ENCODE assay signal across 22 cellular contexts in genomic region chr1:81563632-81564031, GRCh38.
DNase-seq lines count a peak whose midpoint lies in the region; ATAC-seq, FAIRE-seq and TF ChIP-seq lines count a peak whose summit lies in the region.
"Had no signal": no experiment of that assay in that cellular context is flagged by ENCODE, and none has a peak within 500 bp of the region (broad histone marks: within the 10 kb centered on the region; RNA-seq: fewer than 3 reads in every experiment).

No MANE protein-coding gene starts in this region.

- peaks cover 0 to 4% (median 0%) of the 10 kb centered on the region in 9 donors for H3K9me3 Mint-ChIP-seq in naive thymus-derived CD8-positive, alpha-beta T cell
- H3K9me3 Mint-ChIP-seq: HFFc6 had no signal

- ATAC-seq in esophagus mucosa (peak; percentile 59), right lobe of liver (no peak), psoas muscle (no peak)
- no peak for ATAC-seq in naive thymus-derived CD8-positive, alpha-beta T cell

- H3K27ac ChIP-seq in mammary epithelial cell (ENCODE audit: insufficient read depth, low read depth, low read length): no peak overlapping the region
- no peak overlapping the region for H3K27ac ChIP-seq in breast epithelium
- H3K27ac ChIP-seq in right lobe of liver: no peak overlapping the region
- no peak overlapping the region for H3K27ac ChIP-seq in psoas muscle
- H3K27ac ChIP-seq: 22Rv1, BLaER1, C4-2B had no signal

- H3K36me3 Mint-ChIP-seq in naive thymus-derived CD8-positive, alpha-beta T cell: no peaks in the 10 kb centered on the region
- H3K36me3 Mint-ChIP-seq: CD4-positive, CD25-positive, alpha-beta regulatory T cell; CD8-positive, alpha-beta memory T cell had no signal

- FAIRE-seq in bronchial epithelial cell (lab: Jason Lieb, UNC): no peak
- FAIRE-seq: A204.1, D721Med, GM12892 had no signal

- CTCF ChIA-PET in mammary epithelial cell (lab: Charles Lee; ENCODE audit: low non-redundant PET): no interaction called here

- H3K9me3 ChIP-seq in mammary epithelial cell (replicated peaks; ENCODE audit: insufficient read depth, low read length) (no peaks in the 10 kb centered on the region), breast epithelium (no peaks in the 10 kb centered on the region), right lobe of liver (no peaks in the 10 kb centered on the region), psoas muscle (no peaks in the 10 kb centered on the region)
- H3K9me3 ChIP-seq: HAP-1 had no signal

- intact Hi-C loops in mammary epithelial cell (cut with micrococcal nuclease) (no loop called here), breast epithelium (cut with DNase I; ENCODE audit: low total_unique reads) (no loop called here), right lobe of liver (cut with DNase I) (no loop called here), psoas muscle (cut with DNase I) (no loop called here)

- no peaks in the 10 kb centered on the region for H4K20me1 ChIP-seq in mammary epithelial cell (ENCODE audit: insufficient read depth, low read length)
- H4K20me1 ChIP-seq: BLaER1 had no signal

- no peaks in the 10 kb centered on the region for H3K4me1 Mint-ChIP-seq in naive thymus-derived CD8-positive, alpha-beta T cell
- H3K4me1 Mint-ChIP-seq: B cell; CD4-positive, CD25-positive, alpha-beta regulatory T cell; CD8-positive, alpha-beta memory T cell had no signal

- no peak overlapping the region for H3K27ac Mint-ChIP-seq in naive thymus-derived CD8-positive, alpha-beta T cell
- H3K27ac Mint-ChIP-seq: B cell; CD4-positive, CD25-positive, alpha-beta regulatory T cell; CD8-positive, alpha-beta memory T cell; HFFc6 had no signal

- H3K79me2 ChIP-seq in mammary epithelial cell (ENCODE audit: insufficient read depth, low read length): no peaks in the 10 kb centered on the region

- no peaks in the 10 kb centered on the region for H3K36me3 ChIP-seq in mammary epithelial cell (ENCODE audit: insufficient read depth, low read length)
- H3K36me3 ChIP-seq in breast epithelium: peaks cover 4% of the 10 kb centered on the region
- no peaks in the 10 kb centered on the region for H3K36me3 ChIP-seq in bronchial epithelial cell (ENCODE audit: control insufficient read depth, insufficient read depth, low read length)
- no peaks in the 10 kb centered on the region for H3K36me3 ChIP-seq in right lobe of liver
- no peaks in the 10 kb centered on the region for H3K36me3 ChIP-seq in psoas muscle (ENCODE audit: insufficient read depth in 1 of 2, low read depth in 1 of 2)
- H3K36me3 ChIP-seq: BLaER1, HAP-1 had no signal

- BruUV-seq in mammary epithelial cell (replicated peaks; lab: Mats Ljungman, UMichigan): no TSS peak

- no peak for TF ChIP-seq CTCF in mammary epithelial cell (conservative IDR thresholded peaks at IDR 0.05 in 1 of 2, IDR thresholded peaks at IDR 0.05 in 1 of 2; ENCODE audit: extremely low read depth in 1 of 2, insufficient read depth in 1 of 2, low read depth in 1 of 2, low read length in 2 of 2)
- no peak for TF ChIP-seq CTCF in breast epithelium (IDR thresholded peaks at IDR 0.05)
- no peak for TF ChIP-seq CTCF in bronchial epithelial cell (IDR thresholded peaks at IDR 0.05; ENCODE audit: insufficient read depth, low read length, severe bottlenecking)
- no peak for TF ChIP-seq CTCF in right lobe of liver (IDR thresholded peaks at IDR 0.05)
- TF ChIP-seq CTCF in psoas muscle (IDR thresholded peaks at IDR 0.05): no peak

- dilution Hi-C loops in mammary epithelial cell (cut with HindIII; ENCODE audit: low sequenced_read_pairs): no loop called here

- DNase-seq in mammary epithelial cell (no peak), breast epithelium (ENCODE audit: low spot score in 2 of 2) (no peak), bronchial epithelial cell (ENCODE audit: low read depth) (peak; percentile 65), right lobe of liver (no peak), psoas muscle (no peak)
- DNase-seq in naive thymus-derived CD8-positive, alpha-beta T cell: no peak
- DNase-seq: CD4-positive, CD25-positive, alpha-beta regulatory T cell; CD8-positive, alpha-beta memory T cell; DMS 273 treated with DMSO at 0.1 percent for 48 hours; DMS79 treated with DMSO at 0.1 percent for 48 hours; GF-D8; GOT3; HFFc6 had no signal

- no peaks in the 10 kb centered on the region for H3K27me3 ChIP-seq in mammary epithelial cell (ENCODE audit: insufficient read depth, low read length)
- no peaks in the 10 kb centered on the region for H3K27me3 ChIP-seq in breast epithelium
- no peaks in the 10 kb centered on the region for H3K27me3 ChIP-seq in bronchial epithelial cell (ENCODE audit: control insufficient read depth, insufficient read depth, low read length)
- no peaks in the 10 kb centered on the region for H3K27me3 ChIP-seq in right lobe of liver
- H3K27me3 ChIP-seq in psoas muscle (ENCODE audit: insufficient read depth in 3 of 3, low read length in 2 of 3): no peaks in the 10 kb centered on the region
- H3K27me3 ChIP-seq: BLaER1 had no signal

- peak overlapping the region; percentile 52 for H2AFZ ChIP-seq in mammary epithelial cell (ENCODE audit: low read depth, low read length)

- TF ChIP-seq POLR2A in breast epithelium (IDR thresholded peaks at IDR 0.05) (no peak), right lobe of liver (IDR thresholded peaks at IDR 0.05) (no peak)

- no peak overlapping the region for H3K9ac ChIP-seq in mammary epithelial cell (ENCODE audit: insufficient read depth, low read length)
- H3K9ac ChIP-seq: BLaER1 had no signal

- no peak overlapping the region for H3K4me2 ChIP-seq in mammary epithelial cell (ENCODE audit: insufficient read depth, low read depth, low read length)
- H3K4me2 ChIP-seq: BLaER1 had no signal

- H3K27me3 Mint-ChIP-seq in naive thymus-derived CD8-positive, alpha-beta T cell: peaks cover 0 to 4% (median 0%) of the 10 kb centered on the region in 5 donors
- H3K27me3 Mint-ChIP-seq: B cell; CD4-positive, CD25-positive, alpha-beta regulatory T cell; CD8-positive, alpha-beta memory T cell had no signal

- POLR2A ChIA-PET in naive thymus-derived CD8-positive, alpha-beta T cell (lab: Charles Lee): no interaction called here

- no peak overlapping the region for H3K4me3 ChIP-seq in mammary epithelial cell (replicated peaks in 1 of 3; ENCODE audit: insufficient read depth in 1 of 3, low read depth in 2 of 3, low read length in 3 of 3)
- H3K4me3 ChIP-seq in breast epithelium: no peak overlapping the region
- no peak overlapping the region for H3K4me3 ChIP-seq in bronchial epithelial cell (ENCODE audit: low read depth, low read length)
- no peak overlapping the region for H3K4me3 ChIP-seq in right lobe of liver
- no peak overlapping the region for H3K4me3 ChIP-seq in psoas muscle
- H3K4me3 ChIP-seq: BLaER1, HAP-1 had no signal

- H3K4me1 ChIP-seq in mammary epithelial cell (ENCODE audit: insufficient read depth, low read length) (no peaks in the 10 kb centered on the region), breast epithelium (no peaks in the 10 kb centered on the region), right lobe of liver (no peaks in the 10 kb centered on the region), psoas muscle (no peaks in the 10 kb centered on the region)
- H3K4me1 ChIP-seq: BLaER1 had no signal

- no peak overlapping the region for H3K4me3 Mint-ChIP-seq in naive thymus-derived CD8-positive, alpha-beta T cell
- H3K4me3 Mint-ChIP-seq: B cell; CD4-positive, CD25-positive, alpha-beta regulatory T cell; CD8-positive, alpha-beta memory T cell; HFFc6 had no signal

- in situ Hi-C loops in mammary epithelial cell (cut with MboI; ENCODE audit: low sequenced_read_pairs in 2 of 2): loop anchor here in 1 of 2 donors (25.0 kb wide), 1 partner anchor 199 kb away; no protein-coding TSS in a partner anchor
